Comparison of ENCODE assay signal across 21 cellular contexts in the genomic region with DNA sequence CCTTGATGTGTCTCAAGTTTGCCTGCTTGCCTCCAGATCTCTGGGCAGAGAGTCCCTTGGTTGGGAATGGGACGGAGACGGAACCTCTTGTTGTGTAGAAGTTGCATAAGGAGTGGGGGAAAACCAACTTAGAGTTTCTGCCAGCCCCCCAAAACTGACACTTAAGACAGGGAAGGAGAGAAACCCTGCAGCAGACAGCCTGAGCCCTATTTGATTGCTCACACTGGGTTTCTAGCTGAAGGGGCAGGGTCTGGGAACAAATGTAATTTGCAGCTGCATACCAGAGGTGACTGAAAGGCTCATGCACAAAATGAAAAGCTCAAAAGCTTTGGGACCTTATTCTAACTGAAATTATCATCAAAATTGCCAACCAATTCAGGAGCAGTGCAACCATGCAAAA.
"Had no signal": no experiment of that assay in that cellular context is flagged by ENCODE, and none has a peak within 500 bp of the region (broad histone marks: within the 10 kb centered on the region; RNA-seq: fewer than 3 reads in every experiment).

No MANE protein-coding gene starts in this region.

- H3K27ac ChIP-seq: coronary artery, dorsolateral prefrontal cortex, epithelial cell of prostate, esophagus muscularis mucosa, gastrocnemius medialis, heart right ventricle, neutrophil, psoas muscle, right lobe of liver, tibial artery, upper lobe of right lung, vagina had no signal

- H3K27me3 Mint-ChIP-seq: naive B cell had no signal

- H3K36me3 Mint-ChIP-seq: naive B cell; stimulated activated effector memory CD8-positive, alpha-beta T cell treated with anti-CD3 and anti-CD28 coated beads, Interleukin-12 subunit alpha, Interleukin-12 subunit beta, amount 100 ng/mL, for 72 hours had no signal

- H3K4me1 ChIP-seq: esophagus muscularis mucosa, gastrocnemius medialis, heart right ventricle, psoas muscle, right lobe of liver, tibial artery, upper lobe of right lung, vagina had no signal

- H3K4me3 Mint-ChIP-seq: naive B cell; nephron; stimulated activated effector memory CD8-positive, alpha-beta T cell treated with anti-CD3 and anti-CD28 coated beads, Interleukin-12 subunit alpha, Interleukin-12 subunit beta, amount 100 ng/mL, for 72 hours had no signal

- H3K4me3 ChIP-seq: coronary artery, dorsolateral prefrontal cortex, esophagus muscularis mucosa, gastrocnemius medialis, heart right ventricle, psoas muscle, right lobe of liver, tibial artery, upper lobe of right lung, vagina had no signal

- H3K36me3 ChIP-seq: esophagus muscularis mucosa, gastrocnemius medialis, heart right ventricle, neutrophil, right lobe of liver, tibial artery, upper lobe of right lung, vagina had no signal

- DNase-seq: dorsolateral prefrontal cortex; effector CD8-positive, alpha-beta T cell; gastrocnemius medialis; heart right ventricle; left colon; naive B cell; psoas muscle; retina; right lobe of liver; stimulated activated CD4-positive, alpha-beta T cell treated with anti-CD3 and anti-CD28 coated beads, Interleukin-4, amount 100 ng/mL, for 1 hour; stimulated activated CD8-positive, alpha-beta memory T cell treated with anti-CD3 and anti-CD28 coated beads, Interleukin-4, amount 100 ng/mL, for 48 hours; stimulated activated naive CD8-positive, alpha-beta T cell treated with anti-CD3 and anti-CD28 coated beads, Interleukin-15, Interleukin-2, amounts not matched to agents 100 U/mL and 50 U/mL, for 24 hours; tibial artery; upper lobe of right lung had no signal

- ATAC-seq: gastrocnemius medialis; heart right ventricle; left colon; psoas muscle; right lobe of liver; stimulated activated effector memory CD8-positive, alpha-beta T cell treated with anti-CD3 and anti-CD28 coated beads, Interleukin-12 subunit alpha, Interleukin-12 subunit beta, amount 100 ng/mL, for 72 hours; stimulated activated naive CD8-positive, alpha-beta T cell treated with anti-CD3 and anti-CD28 coated beads, Interleukin-15, Interleukin-2, amounts not matched to agents 100 U/mL and 50 U/mL, for 24 hours; upper lobe of right lung had no signal

- H3K27ac Mint-ChIP-seq: naive B cell; nephron; stimulated activated effector memory CD8-positive, alpha-beta T cell treated with anti-CD3 and anti-CD28 coated beads, Interleukin-12 subunit alpha, Interleukin-12 subunit beta, amount 100 ng/mL, for 72 hours had no signal

- H3K27me3 ChIP-seq: esophagus muscularis mucosa, gastrocnemius medialis, neutrophil, right lobe of liver, tibial artery, upper lobe of right lung, vagina had no signal

- H3K9me3 ChIP-seq: esophagus muscularis mucosa, gastrocnemius medialis, heart right ventricle, neutrophil, psoas muscle, right lobe of liver, tibial artery, upper lobe of right lung, vagina had no signal

- H3K4me1 Mint-ChIP-seq: naive B cell; stimulated activated effector memory CD8-positive, alpha-beta T cell treated with anti-CD3 and anti-CD28 coated beads, Interleukin-12 subunit alpha, Interleukin-12 subunit beta, amount 100 ng/mL, for 72 hours had no signal

- H3K9me3 Mint-ChIP-seq: nephron had no signal
